In the genomic region with DNA sequence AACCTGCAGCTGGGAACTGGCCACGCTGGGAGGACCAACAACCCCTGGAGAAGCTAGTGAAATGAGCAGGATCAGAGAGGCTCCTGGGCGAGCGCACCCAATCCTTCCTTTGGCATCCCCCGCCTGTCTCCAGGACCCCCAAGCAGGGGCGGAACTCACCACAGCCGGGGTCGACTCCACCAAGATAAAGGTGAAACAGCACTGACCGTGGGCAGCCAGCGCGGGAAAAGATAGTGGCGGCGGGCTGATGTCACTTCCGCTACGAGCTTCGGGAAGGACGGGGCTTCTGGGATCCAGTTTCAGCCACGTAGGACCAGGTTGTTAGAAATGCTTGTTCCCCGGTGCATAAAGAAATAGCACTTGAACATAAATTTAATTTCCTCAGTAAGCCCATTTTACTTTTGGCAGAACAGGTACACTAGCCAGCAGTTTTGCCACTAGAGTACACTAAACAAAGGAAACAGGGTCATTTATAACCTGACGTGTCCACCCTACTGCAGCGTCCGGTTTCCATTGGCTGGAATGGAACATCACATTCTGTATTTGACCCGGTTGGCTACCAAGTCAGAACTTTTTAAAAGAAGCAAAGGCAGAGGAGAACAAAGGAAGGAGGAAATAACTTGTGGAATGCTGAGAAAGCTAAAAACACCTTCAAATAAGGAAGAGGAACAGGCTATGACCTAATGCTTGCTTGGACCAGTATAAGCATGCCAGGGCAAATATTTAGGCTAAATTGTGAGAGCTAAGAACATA, we compare ENCODE assay signal across 1 cellular context.
TF ChIP-seq lines count a peak whose summit lies in the region.

No MANE protein-coding gene starts in this region.

TF ChIP-seq in GM23338, 12 proteins besides CTCF, POLR2A, EP300 and RAD21 (continued from another document):
- TF ChIP-seq, protein P1, sequence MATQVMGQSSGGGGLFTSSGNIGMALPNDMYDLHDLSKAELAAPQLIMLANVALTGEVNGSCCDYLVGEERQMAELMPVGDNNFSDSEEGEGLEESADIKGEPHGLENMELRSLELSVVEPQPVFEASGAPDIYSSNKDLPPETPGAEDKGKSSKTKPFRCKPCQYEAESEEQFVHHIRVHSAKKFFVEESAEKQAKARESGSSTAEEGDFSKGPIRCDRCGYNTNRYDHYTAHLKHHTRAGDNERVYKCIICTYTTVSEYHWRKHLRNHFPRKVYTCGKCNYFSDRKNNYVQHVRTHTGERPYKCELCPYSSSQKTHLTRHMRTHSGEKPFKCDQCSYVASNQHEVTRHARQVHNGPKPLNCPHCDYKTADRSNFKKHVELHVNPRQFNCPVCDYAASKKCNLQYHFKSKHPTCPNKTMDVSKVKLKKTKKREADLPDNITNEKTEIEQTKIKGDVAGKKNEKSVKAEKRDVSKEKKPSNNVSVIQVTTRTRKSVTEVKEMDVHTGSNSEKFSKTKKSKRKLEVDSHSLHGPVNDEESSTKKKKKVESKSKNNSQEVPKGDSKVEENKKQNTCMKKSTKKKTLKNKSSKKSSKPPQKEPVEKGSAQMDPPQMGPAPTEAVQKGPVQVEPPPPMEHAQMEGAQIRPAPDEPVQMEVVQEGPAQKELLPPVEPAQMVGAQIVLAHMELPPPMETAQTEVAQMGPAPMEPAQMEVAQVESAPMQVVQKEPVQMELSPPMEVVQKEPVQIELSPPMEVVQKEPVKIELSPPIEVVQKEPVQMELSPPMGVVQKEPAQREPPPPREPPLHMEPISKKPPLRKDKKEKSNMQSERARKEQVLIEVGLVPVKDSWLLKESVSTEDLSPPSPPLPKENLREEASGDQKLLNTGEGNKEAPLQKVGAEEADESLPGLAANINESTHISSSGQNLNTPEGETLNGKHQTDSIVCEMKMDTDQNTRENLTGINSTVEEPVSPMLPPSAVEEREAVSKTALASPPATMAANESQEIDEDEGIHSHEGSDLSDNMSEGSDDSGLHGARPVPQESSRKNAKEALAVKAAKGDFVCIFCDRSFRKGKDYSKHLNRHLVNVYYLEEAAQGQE (IDR thresholded peaks at IDR 0.05; ENCODE audit: unreplicated experiment): no peak
- TF ChIP-seq EZH2 (IDR thresholded peaks at IDR 0.05; ENCODE audit: low read depth, unreplicated experiment) (no peak), JUNB (IDR thresholded peaks at IDR 0.05; ENCODE audit: unreplicated experiment) (no peak), ZNF331 (CRISPR knock-in tag; IDR thresholded peaks at IDR 0.05; ENCODE audit: low read depth) (no peak), STAT1 (IDR thresholded peaks at IDR 0.05; ENCODE audit: unreplicated experiment) (no peak), EZH2phosphoT487 (IDR thresholded peaks at IDR 0.05; ENCODE audit: unreplicated experiment) (no peak), NANOG (IDR thresholded peaks at IDR 0.05; ENCODE audit: borderline replicate concordance) (no peak), POLR2AphosphoS5 (IDR thresholded peaks at IDR 0.05; ENCODE audit: low read depth) (no peak), ZNF114 (CRISPR knock-in tag; IDR thresholded peaks at IDR 0.05) (no peak), CREB1 (CRISPR knock-in tag; IDR thresholded peaks at IDR 0.05; ENCODE audit: low read depth) (no peak)
- TF ChIP-seq, protein P2, sequence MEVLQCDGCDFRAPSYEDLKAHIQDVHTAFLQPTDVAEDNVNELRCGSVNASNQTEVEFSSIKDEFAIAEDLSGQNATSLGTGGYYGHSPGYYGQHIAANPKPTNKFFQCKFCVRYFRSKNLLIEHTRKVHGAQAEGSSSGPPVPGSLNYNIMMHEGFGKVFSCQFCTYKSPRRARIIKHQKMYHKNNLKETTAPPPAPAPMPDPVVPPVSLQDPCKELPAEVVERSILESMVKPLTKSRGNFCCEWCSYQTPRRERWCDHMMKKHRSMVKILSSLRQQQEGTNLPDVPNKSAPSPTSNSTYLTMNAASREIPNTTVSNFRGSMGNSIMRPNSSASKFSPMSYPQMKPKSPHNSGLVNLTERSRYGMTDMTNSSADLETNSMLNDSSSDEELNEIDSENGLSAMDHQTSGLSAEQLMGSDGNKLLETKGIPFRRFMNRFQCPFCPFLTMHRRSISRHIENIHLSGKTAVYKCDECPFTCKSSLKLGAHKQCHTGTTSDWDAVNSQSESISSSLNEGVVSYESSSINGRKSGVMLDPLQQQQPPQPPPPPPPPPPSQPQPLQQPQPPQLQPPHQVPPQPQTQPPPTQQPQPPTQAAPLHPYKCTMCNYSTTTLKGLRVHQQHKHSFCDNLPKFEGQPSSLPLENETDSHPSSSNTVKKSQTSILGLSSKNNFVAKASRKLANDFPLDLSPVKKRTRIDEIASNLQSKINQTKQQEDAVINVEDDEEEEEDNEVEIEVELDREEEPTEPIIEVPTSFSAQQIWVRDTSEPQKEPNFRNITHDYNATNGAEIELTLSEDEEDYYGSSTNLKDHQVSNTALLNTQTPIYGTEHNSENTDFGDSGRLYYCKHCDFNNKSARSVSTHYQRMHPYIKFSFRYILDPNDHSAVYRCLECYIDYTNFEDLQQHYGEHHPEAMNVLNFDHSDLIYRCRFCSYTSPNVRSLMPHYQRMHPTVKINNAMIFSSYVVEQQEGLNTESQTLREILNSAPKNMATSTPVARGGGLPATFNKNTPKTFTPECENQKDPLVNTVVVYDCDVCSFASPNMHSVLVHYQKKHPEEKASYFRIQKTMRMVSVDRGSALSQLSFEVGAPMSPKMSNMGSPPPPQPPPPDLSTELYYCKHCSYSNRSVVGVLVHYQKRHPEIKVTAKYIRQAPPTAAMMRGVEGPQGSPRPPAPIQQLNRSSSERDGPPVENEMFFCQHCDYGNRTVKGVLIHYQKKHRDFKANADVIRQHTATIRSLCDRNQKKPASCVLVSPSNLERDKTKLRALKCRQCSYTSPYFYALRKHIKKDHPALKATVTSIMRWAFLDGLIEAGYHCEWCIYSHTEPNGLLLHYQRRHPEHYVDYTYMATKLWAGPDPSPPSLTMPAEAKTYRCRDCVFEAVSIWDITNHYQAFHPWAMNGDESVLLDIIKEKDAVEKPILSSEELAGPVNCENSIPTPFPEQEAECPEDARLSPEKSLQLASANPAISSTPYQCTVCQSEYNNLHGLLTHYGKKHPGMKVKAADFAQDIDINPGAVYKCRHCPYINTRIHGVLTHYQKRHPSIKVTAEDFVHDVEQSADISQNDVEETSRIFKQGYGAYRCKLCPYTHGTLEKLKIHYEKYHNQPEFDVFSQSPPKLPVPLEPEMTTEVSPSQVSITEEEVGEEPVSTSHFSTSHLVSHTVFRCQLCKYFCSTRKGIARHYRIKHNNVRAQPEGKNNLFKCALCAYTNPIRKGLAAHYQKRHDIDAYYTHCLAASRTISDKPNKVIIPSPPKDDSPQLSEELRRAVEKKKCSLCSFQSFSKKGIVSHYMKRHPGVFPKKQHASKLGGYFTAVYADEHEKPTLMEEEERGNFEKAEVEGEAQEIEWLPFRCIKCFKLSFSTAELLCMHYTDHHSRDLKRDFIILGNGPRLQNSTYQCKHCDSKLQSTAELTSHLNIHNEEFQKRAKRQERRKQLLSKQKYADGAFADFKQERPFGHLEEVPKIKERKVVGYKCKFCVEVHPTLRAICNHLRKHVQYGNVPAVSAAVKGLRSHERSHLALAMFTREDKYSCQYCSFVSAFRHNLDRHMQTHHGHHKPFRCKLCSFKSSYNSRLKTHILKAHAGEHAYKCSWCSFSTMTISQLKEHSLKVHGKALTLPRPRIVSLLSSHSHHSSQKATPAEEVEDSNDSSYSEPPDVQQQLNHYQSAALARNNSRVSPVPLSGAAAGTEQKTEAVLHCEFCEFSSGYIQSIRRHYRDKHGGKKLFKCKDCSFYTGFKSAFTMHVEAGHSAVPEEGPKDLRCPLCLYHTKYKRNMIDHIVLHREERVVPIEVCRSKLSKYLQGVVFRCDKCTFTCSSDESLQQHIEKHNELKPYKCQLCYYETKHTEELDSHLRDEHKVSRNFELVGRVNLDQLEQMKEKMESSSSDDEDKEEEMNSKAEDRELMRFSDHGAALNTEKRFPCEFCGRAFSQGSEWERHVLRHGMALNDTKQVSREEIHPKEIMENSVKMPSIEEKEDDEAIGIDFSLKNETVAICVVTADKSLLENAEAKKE (CRISPR knock-in tag; IDR thresholded peaks at IDR 0.05): no peak
